11 cellular contexts compared by ENCODE assay signal in the genomic region with DNA sequence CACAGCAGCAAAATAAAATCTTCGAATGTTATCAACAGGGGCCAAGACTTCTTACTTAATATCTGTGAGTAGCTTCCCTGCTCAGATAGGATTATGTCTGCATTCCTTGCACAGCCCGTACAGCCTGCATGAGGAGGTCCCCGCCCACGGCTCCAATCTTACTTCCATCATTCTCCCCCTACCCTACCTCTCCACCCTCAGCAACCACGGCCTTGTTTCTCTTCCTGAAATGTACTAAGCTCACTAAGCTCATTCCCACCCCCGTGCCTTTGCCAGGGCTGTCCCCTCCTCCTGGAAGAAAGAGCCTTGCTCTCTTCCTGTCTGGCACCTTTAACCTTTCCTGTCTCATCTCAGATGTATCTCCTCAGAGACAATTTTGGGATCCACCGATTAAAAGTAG.
DNase-seq lines count a peak whose midpoint lies in the region; TF ChIP-seq lines count a peak whose summit lies in the region.
"Had no signal": no experiment of that assay in that cellular context is flagged by ENCODE, and none has a peak within 500 bp of the region (broad histone marks: within the 10 kb centered on the region; RNA-seq: fewer than 3 reads in every experiment).

No MANE protein-coding gene starts in this region.

- H3K4me2 ChIP-seq in MM.1S (ENCODE audit: low read depth, low read length) (peak overlapping the region; percentile 46; the same call in 1 of the 2 replicates), parathyroid adenoma (ENCODE audit: low read length) (no peak overlapping the region)

- no peaks in the 10 kb centered on the region for H4K20me1 ChIP-seq in MM.1S (ENCODE audit: insufficient read depth, low read length)

- H3K27me3 ChIP-seq in MM.1S (replicated peaks; ENCODE audit: insufficient read depth, low read length) (no peaks in the 10 kb centered on the region), brain microvascular endothelial cell (replicated peaks) (no peaks in the 10 kb centered on the region), parathyroid adenoma (ENCODE audit: control insufficient read depth, insufficient read depth, low read length) (no peaks in the 10 kb centered on the region)
- H3K27me3 ChIP-seq: esophagus squamous epithelium, testis had no signal

- no peaks in the 10 kb centered on the region for H3F3A ChIP-seq in MM.1S (ENCODE audit: insufficient read depth, low read length)

- H3K36me3 ChIP-seq in MM.1S (replicated peaks; ENCODE audit: insufficient read depth, low read length) (no peaks in the 10 kb centered on the region), brain microvascular endothelial cell (replicated peaks) (no peaks in the 10 kb centered on the region), parathyroid adenoma (ENCODE audit: control insufficient read depth, insufficient read depth, low read length) (no peaks in the 10 kb centered on the region)
- H3K36me3 ChIP-seq: esophagus squamous epithelium had no signal

- H3K9me2 ChIP-seq in MM.1S (replicated peaks; ENCODE audit: insufficient read depth, low read length), result no peaks in the 10 kb centered on the region

- in situ Hi-C loops in brain microvascular endothelial cell (cut with HindIII; ENCODE audit: low pct_ligation_motif_present, low sequenced_read_pairs), result no loop called here

- H3K9ac ChIP-seq in MM.1S (ENCODE audit: low read length) (0 out of 2 replicates have a peak overlapping the region, but pooled peaks have one; percentile 36), parathyroid adenoma (no peak overlapping the region)

- peak; percentile 24 for DNase-seq in activated CD4-positive, alpha-beta T cell treated with anti-CD3 and anti-CD28 coated beads for 48 hours
- no peak for DNase-seq in activated CD4-positive, alpha-beta T cell treated with anti-CD3 and anti-CD28 coated beads for 1 hour
- DNase-seq in MM.1S, result no peak
- DNase-seq in brain microvascular endothelial cell, result no peak
- DNase-seq in NCI-H345 (lab: John Stamatoyannopoulos, UW), result no peak
- no peak for DNase-seq in SHP77 (lab: John Stamatoyannopoulos, UW)
- DNase-seq in NCI-H510A (lab: John Stamatoyannopoulos, UW), result no peak
- DNase-seq: esophagus squamous epithelium, NCI-H1436, testis had no signal

- H3K79me2 ChIP-seq in MM.1S (ENCODE audit: low read length) (no peaks in the 10 kb centered on the region), parathyroid adenoma (no peaks in the 10 kb centered on the region)

- H3K9me3 ChIP-seq in MM.1S (replicated peaks; ENCODE audit: insufficient read depth, low read length) (no peaks in the 10 kb centered on the region), parathyroid adenoma (ENCODE audit: control insufficient read depth, low read length) (no peaks in the 10 kb centered on the region)
- H3K9me3 ChIP-seq: esophagus squamous epithelium, testis had no signal

- H3K4me3 ChIP-seq in MM.1S (ENCODE audit: low read length) (no peak overlapping the region), brain microvascular endothelial cell (ENCODE audit: low read depth, low read length) (no peak overlapping the region), parathyroid adenoma (ENCODE audit: low read depth, low read length) (no peak overlapping the region)
- H3K4me3 ChIP-seq: esophagus squamous epithelium, testis had no signal

- H3K4me1 ChIP-seq in MM.1S (ENCODE audit: low read length) (peaks cover 24% of the 10 kb centered on the region), parathyroid adenoma (no peaks in the 10 kb centered on the region)
- H3K4me1 ChIP-seq: testis had no signal

- TF ChIP-seq CTCF in MM.1S (IDR thresholded peaks at IDR 0.05; ENCODE audit: low read length), result no peak
- TF ChIP-seq CTCF in brain microvascular endothelial cell (IDR thresholded peaks at IDR 0.05; ENCODE audit: low read depth, low read length, missing control alignments), result no peak
- no peak for TF ChIP-seq CTCF in parathyroid adenoma (IDR thresholded peaks at IDR 0.05)

- H2AFZ ChIP-seq in MM.1S (ENCODE audit: low read length) (no peak overlapping the region), parathyroid adenoma (peak overlapping the region; percentile 18)

- H3K27ac ChIP-seq in MM.1S (ENCODE audit: low read length) (peak overlapping the region; percentile 67; the same call in 1 of the 2 replicates), brain microvascular endothelial cell (peak overlapping the region; percentile 63), parathyroid adenoma (no peak overlapping the region)
- H3K27ac ChIP-seq: testis had no signal
